ENCODE assay signal across 21 cellular contexts in genomic region chr14:101885254-101885576, GRCh38.
"Had no signal": no experiment of that assay in that cellular context is flagged by ENCODE, and none has a peak within 500 bp of the region (broad histone marks: within the 10 kb centered on the region; RNA-seq: fewer than 3 reads in every experiment).

No MANE protein-coding gene starts in this region.

- H3K27ac ChIP-seq: brain microvascular endothelial cell, cardiac muscle cell, Peyer's patch, RWPE1, SJSA1 had no signal

- ATAC-seq: activated CD4-positive, CD25-positive, alpha-beta regulatory T cell treated with anti-CD3 and anti-CD28 coated beads, Interleukin-2, amount 50 U/mL, for 24 hours; activated CD8-positive, alpha-beta T cell treated with anti-CD3 and anti-CD28 coated beads for 36 hours; activated T-cell treated with anti-CD3 and anti-CD28 coated beads, Interleukin-2, amount 50 U/mL, for 4 hours; activated T-helper 17 cell treated with anti-CD3 and anti-CD28 coated beads, Interleukin-2, amount 50 U/mL, for 72 hours; SK-N-SH treated with all-trans-retinoic acid at 6 μM for 48 hours had no signal

- H3K9me3 ChIP-seq: MG63, Peyer's patch, SJSA1 had no signal

- H3K4me3 ChIP-seq: cardiac muscle cell, MG63, Peyer's patch, SJSA1 had no signal

- DNase-seq: activated CD4-positive, alpha-beta T cell treated with anti-CD3 and anti-CD28 coated beads for 4 hours; activated CD8-positive, alpha-beta T cell treated with anti-CD3 and anti-CD28 coated beads for 36 hours; activated gamma-delta T cell treated with Interleukin-2 at 50 U/mL for 16 hours; activated naive CD4-positive, alpha-beta T cell treated with anti-CD3 and anti-CD28 coated beads, Interleukin-2, amount 50 U/mL, for 16 hours; activated T-cell treated with anti-CD3 and anti-CD28 coated beads, Interleukin-2, amount 50 U/mL, for 4 hours; amygdala; brain microvascular endothelial cell; MG63; NCI-H1105; NCI-H1436; NCI-H1694 treated with DMSO at 0.1 percent for 48 hours; NCI-H2029 treated with DMSO at 0.1 percent for 48 hours; NCI-H510A treated with DMSO at 0.1 percent for 48 hours; SHP77 had no signal

- H3K27me3 ChIP-seq: brain microvascular endothelial cell, cardiac muscle cell, MG63, Peyer's patch, SJSA1 had no signal

- H3K4me1 ChIP-seq: Peyer's patch, SJSA1 had no signal
